ENCODE assay signal across 26 cellular contexts in genomic region chr4:119656342-119656741, GRCh38. TPM values are rescaled to one million over a fixed set of nuclear protein-coding genes. Genes with fewer than 3 reads are reported as not detected.
DNase-seq lines count a peak whose midpoint lies in the region; ATAC-seq and TF ChIP-seq lines count a peak whose summit lies in the region.
"Had no signal": no experiment of that assay in that cellular context is flagged by ENCODE, and none has a peak within 500 bp of the region (broad histone marks: within the 10 kb centered on the region; RNA-seq: fewer than 3 reads in every experiment).

No MANE protein-coding gene starts in this region.

- TF ChIP-seq RAD21 in IMR-90 (IDR thresholded peaks at IDR 0.05; ENCODE audit: low read length): no peak

- H2BK5ac ChIP-seq in IMR-90 (ENCODE audit: low read depth, low read length, poor library complexity, severe bottlenecking): peak overlapping the region; percentile 100

- peak overlapping the region; percentile 99 for H2BK20ac ChIP-seq in IMR-90 (ENCODE audit: low read depth, low read length)

- H3K4me1 ChIP-seq in IMR-90 (ENCODE audit: control insufficient read depth, insufficient read depth, low read length) (peaks cover 18% of the 10 kb centered on the region), thoracic aorta (ENCODE audit: control insufficient read depth in 1 of 2, low read depth in 2 of 2) (peaks cover 26 to 47% of the 10 kb centered on the region in 2 donors)
- H3K4me1 ChIP-seq: BLaER1, parathyroid adenoma, suprapubic skin, uterus had no signal

- H3K56ac ChIP-seq in IMR-90 (ENCODE audit: extremely low read depth, insufficient read depth, low read length): peak overlapping the region; percentile 99

- H3K9me3 ChIP-seq in IMR-90 (ENCODE audit: control insufficient read depth, insufficient read depth, low read length): no peaks in the 10 kb centered on the region
- no peaks in the 10 kb centered on the region for H3K9me3 ChIP-seq in thoracic aorta
- H3K9me3 ChIP-seq: BLaER1, suprapubic skin, uterus had no signal

- H2BK15ac ChIP-seq in IMR-90 (ENCODE audit: low read depth, low read length): peak overlapping the region; percentile 92; the same call in 2 of the 3 replicates

- peak overlapping the region; percentile 99 for H2AK5ac ChIP-seq in IMR-90 (ENCODE audit: low read depth, low read length)

- intact Hi-C loops in IMR-90 (cut with micrococcal nuclease): no loop called here

- DNase-seq in IMR-90 (no peak), brain microvascular endothelial cell (no peak), medulla oblongata (ENCODE audit: extremely low spot score) (peak; percentile 29), thoracic aorta (ENCODE audit: low spot score) (no peak), kidney tubule cell (ENCODE audit: low spot score) (no peak)
- DNase-seq in stimulated activated CD4-positive, alpha-beta T cell treated with anti-CD3 and anti-CD28 coated beads, Interleukin-12 subunit alpha, Interleukin-12 subunit beta, amount 100 ng/mL, for 4 hours: no peak
- DNase-seq: activated CD4-positive, alpha-beta T cell treated with anti-CD3 and anti-CD28 coated beads, Interleukin-2, amount 50 U/mL, for 4 hours; activated CD8-positive, alpha-beta memory T cell treated with anti-CD3 and anti-CD28 coated beads, Interleukin-2, amount 10 ng/mL, durations not matched to agents 7 days and 5 days; activated naive CD8-positive, alpha-beta T cell treated with anti-CD3 and anti-CD28 coated beads, Interleukin-2, amount 50 U/mL, for 24 hours; activated T-cell treated with anti-CD3 and anti-CD28 coated beads, Interleukin-2, amount 50 U/mL, for 48 hours; DMS 273 treated with DMSO at 0.1 percent for 48 hours; H7; kidney glomerular epithelial cell; NCI-H1092; NCI-H1694; NCI-H510A; nephron progenitor cell; stimulated activated naive CD4-positive, alpha-beta T cell treated with Interleukin-2 at 50 U/mL for 16 hours; uterus had no signal

- H4K20me1 ChIP-seq in IMR-90 (ENCODE audit: insufficient read depth, low read length): no peaks in the 10 kb centered on the region
- H4K20me1 ChIP-seq: BLaER1 had no signal

- peak overlapping the region; percentile 94 for H4K91ac ChIP-seq in IMR-90 (ENCODE audit: insufficient read depth, low read depth, low read length)

- CTCF ChIA-PET in IMR-90 (lab: Yijun Ruan, JAX): interaction anchor here (0.5 to 1.6 kb wide), 2 partner anchors 27 to 96 kb away, joined by 3 to 5 read pairs; partner anchors contain the start of gene PDE5A

- H3K27ac ChIP-seq in IMR-90 (ENCODE audit: insufficient read depth, low read length) (peak overlapping the region; percentile 96), brain microvascular endothelial cell (peak overlapping the region; percentile 44), thoracic aorta (peak overlapping the region; percentile 14 to 73)
- H3K27ac ChIP-seq: BLaER1, parathyroid adenoma, RWPE1, skin epidermis, suprapubic skin, uterus had no signal

- H2AK9ac ChIP-seq in IMR-90 (replicated peaks; ENCODE audit: low read depth, low read length, poor library complexity): peak overlapping the region; percentile 73

- no peak for TF ChIP-seq POLR2A in IMR-90 (IDR thresholded peaks at IDR 0.05; ENCODE audit: low read depth, low read length)

- H3K36me3 ChIP-seq in IMR-90 (ENCODE audit: control insufficient read depth, insufficient read depth, low read length) (no peaks in the 10 kb centered on the region), brain microvascular endothelial cell (replicated peaks) (no peaks in the 10 kb centered on the region), thoracic aorta (no peaks in the 10 kb centered on the region)
- H3K36me3 ChIP-seq: BLaER1, suprapubic skin, uterus had no signal

- dilution Hi-C loops in IMR-90 (cut with HindIII; ENCODE audit: low sequenced_read_pairs, unreplicated experiment): no loop called here

- peaks cover 0 to 17% of the 10 kb centered on the region in 2 experiments; a peak in 2 of 4 replicates for H3K79me1 ChIP-seq in IMR-90 (ENCODE audit: low read depth in 1 of 2, low read length in 2 of 2)

- TF ChIP-seq CTCF in IMR-90 (conservative IDR thresholded peaks at IDR 0.05; ENCODE audit: low read depth, low read length): no peak
- TF ChIP-seq CTCF in brain microvascular endothelial cell (IDR thresholded peaks at IDR 0.05; ENCODE audit: low read depth, low read length, missing control alignments): no peak
- TF ChIP-seq CTCF in thoracic aorta (IDR thresholded peaks at IDR 0.05): no peak

- peaks cover 5% of the 10 kb centered on the region; the same call in 1 of the 2 replicates for H3K9me1 ChIP-seq in IMR-90 (ENCODE audit: insufficient read depth, low read length)

- peak overlapping the region; percentile 96 for H3K23ac ChIP-seq in IMR-90 (ENCODE audit: low read depth, low read length)

- H3K18ac ChIP-seq in IMR-90 (ENCODE audit: low read depth, low read length): peak overlapping the region; percentile 99

- ATAC-seq in IMR-90 (ENCODE audit: low read depth): no peak
- ATAC-seq in thoracic aorta (ENCODE audit: insufficient number of reproducible peaks, low FRiP score, low read depth): no peak
- no peak for ATAC-seq in HG02763 (IDR thresholded peaks at IDR 0.05; ENCODE audit: unreplicated experiment)
- ATAC-seq: activated CD8-positive, alpha-beta memory T cell treated with anti-CD3 and anti-CD28 coated beads, Interleukin-2, amount 10 ng/mL, durations not matched to agents 7 days and 5 days; activated naive CD8-positive, alpha-beta T cell treated with anti-CD3 and anti-CD28 coated beads, Interleukin-2, amount 50 U/mL, for 24 hours had no signal

- H3K4me2 ChIP-seq in IMR-90 (ENCODE audit: low read depth, low read length): peak overlapping the region; percentile 44; the same call in 1 of the 2 replicates
- H3K4me2 ChIP-seq: BLaER1 had no signal

- H2BK120ac ChIP-seq in IMR-90 (ENCODE audit: low read depth, low read length): peak overlapping the region; percentile 99

- peak overlapping the region; percentile 94 to 99 for H4K8ac ChIP-seq in IMR-90 (ENCODE audit: low read depth in 2 of 2, low read length in 2 of 2)

- POLR2A ChIA-PET in IMR-90 (lab: Charles Lee; ENCODE audit: unreplicated experiment): interaction anchor here (0.6 to 4.0 kb wide), 5 partner anchors 27 to 78 kb away, joined by 3 to 20 read pairs (median 4); partner anchors contain the start of gene PDE5A

- no peak overlapping the region for H2AFZ ChIP-seq in IMR-90 (replicated peaks; ENCODE audit: low read length, poor library complexity)
- H2AFZ ChIP-seq: parathyroid adenoma had no signal

- BruUV-seq in IMR-90 (replicated peaks; lab: Mats Ljungman, UMichigan): no TSS peak

- peak overlapping the region; percentile 98 for H3K14ac ChIP-seq in IMR-90 (replicated peaks; ENCODE audit: low read depth, low read length)

- H3K9ac ChIP-seq in IMR-90 (ENCODE audit: low read depth, low read length): peak overlapping the region; percentile 93
- H3K9ac ChIP-seq: BLaER1, parathyroid adenoma had no signal

- H3K27me3 ChIP-seq in IMR-90 (ENCODE audit: control insufficient read depth, insufficient read depth, low read length) (no peaks in the 10 kb centered on the region), brain microvascular endothelial cell (replicated peaks) (no peaks in the 10 kb centered on the region), thoracic aorta (replicated peaks; ENCODE audit: insufficient read depth) (no peaks in the 10 kb centered on the region)
- H3K27me3 ChIP-seq: BLaER1, suprapubic skin, uterus had no signal

- peak overlapping the region; percentile 100 for H4K5ac ChIP-seq in IMR-90 (ENCODE audit: low read depth, low read length)

- in situ Hi-C loops in IMR-90 (cut with MboI; ENCODE audit: low sequenced_read_pairs) (no loop called here), brain microvascular endothelial cell (cut with HindIII; ENCODE audit: low pct_ligation_motif_present, low sequenced_read_pairs) (no loop called here)

- peak overlapping the region; percentile 98 for H3K4ac ChIP-seq in IMR-90 (ENCODE audit: low read depth, low read length)

- H3K4me3 ChIP-seq in IMR-90 (ENCODE audit: insufficient read depth, low read depth, low read length): no peak overlapping the region
- H3K4me3 ChIP-seq in brain microvascular endothelial cell (ENCODE audit: low read depth, low read length): no peak overlapping the region
- no peak overlapping the region for H3K4me3 ChIP-seq in thoracic aorta
- H3K4me3 ChIP-seq: BLaER1, lung, skin epidermis, suprapubic skin, uterus had no signal

TF ChIP-seq in IMR-90, 13 proteins besides CTCF, POLR2A, EP300 and RAD21:
- TF ChIP-seq RFX5 (IDR thresholded peaks at IDR 0.05; ENCODE audit: low read depth, low read length) (no peak), BHLHE40 (IDR thresholded peaks at IDR 0.05; ENCODE audit: low read depth, low read length) (no peak), MAFK (IDR thresholded peaks at IDR 0.05; ENCODE audit: low read depth, low read length) (no peak), MAZ (IDR thresholded peaks at IDR 0.05; ENCODE audit: borderline replicate concordance, low read depth, low read length) (no peak), CHD1 (IDR thresholded peaks at IDR 0.05; ENCODE audit: low read depth, low read length) (no peak), CEBPB (IDR thresholded peaks at IDR 0.05; ENCODE audit: low read depth, low read length) (no peak), NFE2L2 (IDR thresholded peaks at IDR 0.05; ENCODE audit: low read depth, low read length) (no peak), RCOR1 (IDR thresholded peaks at IDR 0.05; ENCODE audit: insufficient replicate concordance, low read length) (no peak), USF2 (IDR thresholded peaks at IDR 0.05; ENCODE audit: low read depth, low read length) (no peak), SMC3 (IDR thresholded peaks at IDR 0.05; ENCODE audit: low read depth, low read length) (no peak), MXI1 (IDR thresholded peaks at IDR 0.05; ENCODE audit: borderline replicate concordance, low read depth, low read length) (no peak)

RNA-seq across cellular contexts. Expression of gene PDE5A, which starts 27.7 kb away (rescaled TPM):
- 567 and 770 TPM in 2 replicates for total RNA-seq in IMR-90 (2012; rRNA removed)
- polyA plus RNA-seq in IMR-90 (2012; rRNA removed): 71.5 and 101 TPM in 2 replicates
- 25.9 and 36.3 TPM in 2 replicates for polyA plus RNA-seq in IMR-90 (2012; cell fraction: cytosol; rRNA removed)
- polyA plus RNA-seq in IMR-90 (2012; cell fraction: nucleus; rRNA removed; ENCODE audit: low replicate concordance): 34.7 and 324 TPM in 2 replicates
- total RNA-seq in thoracic aorta: 100 to 1,000 TPM; 158 to 223 TPM

Comparison
In these comparisons a context has a peak if more than half of its experiments do, and no peak if none do; other contexts are left out.
1. H3K27ac ChIP-seq: peak in every context shown above with its lines; median percentile 96 in IMR-90; 44 in brain microvascular endothelial cell; 44 in thoracic aorta.